ENCODE assay signal across 9 cellular contexts in the genomic region with DNA sequence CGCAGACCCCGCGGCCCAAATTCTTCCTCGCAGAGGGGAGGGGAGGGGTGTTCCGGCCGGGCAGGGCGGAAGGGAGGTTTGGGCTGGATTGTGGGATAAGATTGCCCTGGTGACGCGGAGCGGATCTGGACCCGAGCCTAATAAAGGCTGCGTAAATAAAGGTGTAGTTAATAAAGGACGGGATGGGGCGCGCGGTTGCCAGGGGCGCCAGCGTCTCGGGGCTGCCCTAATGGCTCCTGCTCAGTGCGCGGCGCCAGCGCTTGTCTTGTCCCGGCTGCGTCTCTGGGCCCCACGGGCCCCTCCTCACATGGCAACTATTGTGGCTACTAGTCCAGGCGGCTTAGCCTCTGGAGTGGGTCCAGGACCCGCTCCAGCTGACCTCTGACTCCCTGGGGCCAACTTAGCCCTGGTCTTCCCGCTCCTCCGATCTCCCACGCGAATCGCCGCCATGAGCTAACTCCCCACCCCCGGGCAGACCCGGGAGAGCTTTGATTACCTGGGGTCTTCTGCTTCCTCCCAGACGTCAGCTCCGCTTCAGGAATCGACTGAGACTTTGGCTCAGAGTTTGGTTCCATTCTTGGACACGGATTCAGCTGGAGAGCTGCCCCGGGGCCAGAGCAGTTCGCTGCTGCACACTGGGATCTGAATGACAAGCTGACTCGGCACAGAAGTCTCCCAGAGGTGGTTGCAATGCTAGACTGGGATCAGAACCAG. TPM values are rescaled to one million over a fixed set of nuclear protein-coding genes. Genes with fewer than 3 reads are reported as not detected.
DNase-seq lines count a peak whose midpoint lies in the region; ATAC-seq, FAIRE-seq and TF ChIP-seq lines count a peak whose summit lies in the region.
"Had no signal": no experiment of that assay in that cellular context is flagged by ENCODE, and none has a peak within 500 bp of the region (broad histone marks: within the 10 kb centered on the region; RNA-seq: fewer than 3 reads in every experiment).

No MANE protein-coding gene starts in this region.

- TF ChIP-seq CTCF in ascending aorta (IDR thresholded peaks at IDR 0.05), result no peak
- TF ChIP-seq CTCF in HepG2 (CRISPR knock-in tag; IDR thresholded peaks at IDR 0.05), result no peak
- no peak for TF ChIP-seq CTCF in tibial nerve (IDR thresholded peaks at IDR 0.05)

- no peaks in the 10 kb centered on the region for H3K79me2 ChIP-seq in HepG2 (ENCODE audit: insufficient read depth, low read length)

- intact Hi-C loops in ascending aorta (cut with DNase I), result loop anchor here (2.0 to 5.0 kb wide), 3 partner anchors 39 to 233 kb away; a partner anchor contains a TSS
- intact Hi-C loops in HepG2 (cut with micrococcal nuclease; ENCODE audit: unreplicated experiment), result loop anchor here (2.0 to 10.0 kb wide), 3 partner anchors 113 to 749 kb away; no protein-coding TSS in a partner anchor

- peak overlapping the region; percentile 70 for H3K4me3 Mint-ChIP-seq in activated T-cell treated with anti-CD3 and anti-CD28 coated beads, Interleukin-2, amount 50 U/mL, for 4 hours

- no peaks in the 10 kb centered on the region for H4K20me1 ChIP-seq in HepG2 (ENCODE audit: insufficient read depth, low read length)

- no peak for TF ChIP-seq RAD21 in HepG2 (CRISPR knock-in tag; IDR thresholded peaks at IDR 0.05)

- H3K36me3 Mint-ChIP-seq in activated T-cell treated with anti-CD3 and anti-CD28 coated beads, Interleukin-2, amount 50 U/mL, for 4 hours (ENCODE audit: insufficient read depth), result no peaks in the 10 kb centered on the region

- TF ChIP-seq EP300 in HepG2 (IDR thresholded peaks at IDR 0.05; ENCODE audit: low read depth in 2 of 2, low read length in 2 of 2) (no peak), HepG2 (CRISPR knock-in tag; IDR thresholded peaks at IDR 0.05; ENCODE audit: borderline replicate concordance) (no peak), tibial nerve (IDR thresholded peaks at IDR 0.05) (no peak)

- BruUV-seq in HepG2 (replicated peaks; lab: Mats Ljungman, UMichigan), result no TSS peak

- H3K9ac ChIP-seq in HepG2 (ENCODE audit: insufficient read depth, low read depth, low read length), result no peak overlapping the region

- WGBS in HepG2 (ENCODE audit: low lambda C conversion rate), result 64% methylated on average over 32 of the region's 43 CpGs
- 1 to 7% methylated on average over 29 to 39 of the region's 43 CpGs for WGBS in tibial nerve, 2 donors

- no peak for FAIRE-seq in HepG2 (lab: Jason Lieb, UNC)

- peaks cover 5% of the 10 kb centered on the region for H3K4me1 Mint-ChIP-seq in activated T-cell treated with anti-CD3 and anti-CD28 coated beads, Interleukin-2, amount 50 U/mL, for 4 hours (ENCODE audit: low read depth)

- H3K27me3 Mint-ChIP-seq in activated T-cell treated with anti-CD3 and anti-CD28 coated beads, Interleukin-2, amount 50 U/mL, for 4 hours (ENCODE audit: low read depth), result peaks cover 37% of the 10 kb centered on the region

- no peaks in the 10 kb centered on the region for H3K27me3 ChIP-seq in ascending aorta
- H3K27me3 ChIP-seq in HepG2 (ENCODE audit: control insufficient read depth in 1 of 2, insufficient read depth in 2 of 2, low read length in 2 of 2), result peaks cover 0 to 18% of the 10 kb centered on the region in 2 experiments; a peak in 3 of 5 replicates
- no peaks in the 10 kb centered on the region for H3K27me3 ChIP-seq in tibial nerve

- H3K36me3 ChIP-seq in ascending aorta (no peaks in the 10 kb centered on the region), HepG2 (replicated peaks in 1 of 2; ENCODE audit: control insufficient read depth in 1 of 2, insufficient read depth in 2 of 2, low read length in 2 of 2) (no peaks in the 10 kb centered on the region), tibial nerve (no peaks in the 10 kb centered on the region)

- H3K4me1 ChIP-seq in ascending aorta, result peaks cover 0 to 10% of the 10 kb centered on the region in 2 donors
- no peaks in the 10 kb centered on the region for H3K4me1 ChIP-seq in HepG2 (ENCODE audit: insufficient read depth, low read length)
- H3K4me1 ChIP-seq in tibial nerve, result peaks cover 0 to 8% (median 0%) of the 10 kb centered on the region in 4 donors

- CTCF ChIA-PET in HepG2 (lab: Yijun Ruan, JAX; ENCODE audit: low intra/inter-chr PET ratio, low total read pairs), result no interaction called here

- H2AFZ ChIP-seq in HepG2 (ENCODE audit: low read length), result no peak overlapping the region

- no peak for TF ChIP-seq POLR2A in HepG2 (IDR thresholded peaks at IDR 0.05; ENCODE audit: insufficient read depth in 1 of 2, low read depth in 2 of 2, low read length in 2 of 2)
- TF ChIP-seq POLR2A in tibial nerve (IDR thresholded peaks at IDR 0.05), result no peak

- peaks cover 6% of the 10 kb centered on the region for H3K9me3 Mint-ChIP-seq in activated T-cell treated with anti-CD3 and anti-CD28 coated beads, Interleukin-2, amount 50 U/mL, for 4 hours

- in situ Hi-C loops in HepG2 (cut with HindIII; ENCODE audit: extremely low pct_ligation_motif_present, low pct_unique_long_range_greater_than_20kb), result loop anchor here (5.0 kb wide), 1 partner anchor 167 kb away; no protein-coding TSS in a partner anchor

- no peak for DNase-seq in activated T-cell treated with anti-CD3 and anti-CD28 coated beads, Interleukin-2, amount 50 U/mL, for 4 hours
- DNase-seq in activated T-cell treated with anti-CD3 and anti-CD28 coated beads, Interleukin-2, amount 50 U/mL, for 1 hour, result no peak
- peak in 1 of 2 donors; percentile 65 for DNase-seq in ascending aorta (ENCODE audit: low spot score in 2 of 2)
- DNase-seq in HepG2 (ENCODE audit: low spot score), result no peak
- no peak for DNase-seq in tibial nerve (ENCODE audit: low spot score in 2 of 2)
- no peak for DNase-seq in NCI-H345 treated with DMSO at 0.1 percent for 48 hours (lab: John Stamatoyannopoulos, UW; ENCODE audit: unreplicated experiment)
- DNase-seq in activated gamma-delta T cell (lab: John Stamatoyannopoulos, UW), result no peak

- ATAC-seq in activated T-cell treated with anti-CD3 and anti-CD28 coated beads, Interleukin-2, amount 50 U/mL, for 4 hours, result no peak
- ATAC-seq in HepG2 (peak; percentile 42), GM18498 (IDR thresholded peaks at IDR 0.05; ENCODE audit: unreplicated experiment) (no peak)

- H3K4me3 ChIP-seq in ascending aorta (peak overlapping the region; percentile 60 to 76), HepG2 (replicated peaks in 1 of 3; ENCODE audit: insufficient read depth in 1 of 3, low read depth in 2 of 3, low read length in 3 of 3) (no peak overlapping the region), tibial nerve (peak overlapping the region; percentile 28 to 63 (median 56))
- H3K4me3 ChIP-seq: SK-N-MC had no signal

- POLR2A ChIA-PET in HepG2 (lab: Yijun Ruan, JAX), result no interaction called here

- H3K27ac ChIP-seq in ascending aorta, result peak overlapping the region; percentile 77 to 85
- no peak overlapping the region for H3K27ac ChIP-seq in HepG2 (ENCODE audit: extremely low read length, insufficient read depth, low read length)
- peak overlapping the region in 3 of 4 donors; percentile 11 to 54 (median 29) for H3K27ac ChIP-seq in tibial nerve
- H3K27ac ChIP-seq: SK-N-MC had no signal

- no peaks in the 10 kb centered on the region for H3K9me3 ChIP-seq in ascending aorta
- H3K9me3 ChIP-seq in HepG2 (ENCODE audit: low read length), result peaks cover 6% of the 10 kb centered on the region
- peaks cover 0 to 4% (median 0%) of the 10 kb centered on the region in 4 donors for H3K9me3 ChIP-seq in tibial nerve

- no peak overlapping the region for H3K4me2 ChIP-seq in HepG2 (ENCODE audit: low read depth, low read length)

RNA-seq across cellular contexts. Expression of a gene that starts 36.5 kb away (rescaled TPM):
- not detected for total RNA-seq in activated T-cell treated with anti-CD3 and anti-CD28 coated beads, Interleukin-2, amount 50 U/mL, for 4 hours
- total RNA-seq in ascending aorta, result not detected
- total RNA-seq in HepG2 (2016; rRNA removed; fragmentation: Illumina TruSeq; extraction: Trizol), result 0.46 and 1.1 TPM in 2 replicates
- 0.30 and 0.62 TPM in 2 replicates for total RNA-seq in HepG2 (2016; cell fraction: cytosol; rRNA removed; fragmentation: Illumina TruSeq; extraction: Trizol; ENCODE audit: low read depth)
- total RNA-seq in HepG2 (2016; cell fraction: insoluble cytoplasmic fraction; rRNA removed; fragmentation: Illumina TruSeq; extraction: Trizol), result 0.46 and 0.58 TPM in 2 replicates
- 0.40 and 0.45 TPM in 2 replicates for total RNA-seq in HepG2 (2016; cell fraction: membrane; rRNA removed; fragmentation: Illumina TruSeq; extraction: Trizol)
- total RNA-seq in HepG2 (2016; cell fraction: nucleus; rRNA removed; fragmentation: Illumina TruSeq; extraction: Trizol), result 0.43 TPM in 1 of 2 replicates, not detected in the other
- polyA plus RNA-seq in HepG2 (2011; rRNA removed), result not detected in 2 replicates
- 0.04 TPM in 1 of 2 replicates, not detected in the other for polyA plus RNA-seq in HepG2 (2011; cell fraction: cytosol; rRNA removed)
- not detected in 2 replicates for polyA plus RNA-seq in HepG2 (2011; cell fraction: nucleus; rRNA removed)
- not detected in 2 replicates for polyA plus RNA-seq in HepG2 (2012)
- polyA plus RNA-seq in HepG2 (2016; cell fraction: cytosol; fragmentation: Illumina TruSeq; extraction: Trizol; ENCODE audit: low read depth), result 0.09 TPM in 1 of 2 replicates, not detected in the other
- polyA plus RNA-seq in HepG2 (2016; cell fraction: insoluble cytoplasmic fraction; fragmentation: Illumina TruSeq; extraction: Trizol; ENCODE audit: low read depth), result 0.20 TPM in 1 of 2 replicates, not detected in the other
- 0.14 TPM in 1 of 2 replicates, not detected in the other for polyA plus RNA-seq in HepG2 (2016; cell fraction: membrane; fragmentation: Illumina TruSeq; extraction: Trizol; ENCODE audit: low read depth)
- 0.38 and 0.77 TPM in 2 replicates for polyA plus RNA-seq in HepG2 (2016; cell fraction: nucleus; fragmentation: Illumina TruSeq; extraction: Trizol; ENCODE audit: insufficient read depth, low read depth)
- not detected in 2 replicates for polyA minus RNA-seq in HepG2 (2011; rRNA and poly(A)+ RNA removed; ENCODE audit: low replicate concordance)
- not detected in 2 replicates for polyA minus RNA-seq in HepG2 (2011; cell fraction: cytosol; rRNA and poly(A)+ RNA removed)
- polyA minus RNA-seq in HepG2 (2011; cell fraction: nucleus; rRNA and poly(A)+ RNA removed), result not detected in 2 replicates
- total RNA-seq in tibial nerve, result not detected

RNA-seq across cellular contexts. Expression of a gene that starts 39.8 kb away (rescaled TPM):
- total RNA-seq in activated T-cell treated with anti-CD3 and anti-CD28 coated beads, Interleukin-2, amount 50 U/mL, for 4 hours, result 1 to 10 TPM in 2 of 3 donors, under 1 TPM in 1; 0.84 to 2.4 (median 1.3) TPM
- 0.32 TPM for total RNA-seq in ascending aorta
- total RNA-seq in HepG2 (2016; rRNA removed; fragmentation: Illumina TruSeq; extraction: Trizol), result 3.3 and 3.8 TPM in 2 replicates
- total RNA-seq in HepG2 (2016; cell fraction: cytosol; rRNA removed; fragmentation: Illumina TruSeq; extraction: Trizol; ENCODE audit: low read depth), result 10.3 and 13.5 TPM in 2 replicates
- total RNA-seq in HepG2 (2016; cell fraction: insoluble cytoplasmic fraction; rRNA removed; fragmentation: Illumina TruSeq; extraction: Trizol), result 3.9 and 4.3 TPM in 2 replicates
- total RNA-seq in HepG2 (2016; cell fraction: membrane; rRNA removed; fragmentation: Illumina TruSeq; extraction: Trizol), result 6.0 and 6.3 TPM in 2 replicates
- total RNA-seq in HepG2 (2016; cell fraction: nucleus; rRNA removed; fragmentation: Illumina TruSeq; extraction: Trizol), result 5.8 and 6.8 TPM in 2 replicates
- polyA plus RNA-seq in HepG2 (2011; rRNA removed), result 1.7 and 1.9 TPM in 2 replicates
- 0.46 and 1.1 TPM in 2 replicates for polyA plus RNA-seq in HepG2 (2011; cell fraction: cytosol; rRNA removed)
- polyA plus RNA-seq in HepG2 (2011; cell fraction: nucleus; rRNA removed), result 0.99 and 1.1 TPM in 2 replicates
- 2.0 and 3.5 TPM in 2 replicates for polyA plus RNA-seq in HepG2 (2012)
- polyA plus RNA-seq in HepG2 (2016; cell fraction: cytosol; fragmentation: Illumina TruSeq; extraction: Trizol; ENCODE audit: low read depth), result 0.20 and 0.28 TPM in 2 replicates
- 6.0 and 6.7 TPM in 2 replicates for polyA plus RNA-seq in HepG2 (2016; cell fraction: insoluble cytoplasmic fraction; fragmentation: Illumina TruSeq; extraction: Trizol; ENCODE audit: low read depth)
- polyA plus RNA-seq in HepG2 (2016; cell fraction: membrane; fragmentation: Illumina TruSeq; extraction: Trizol; ENCODE audit: low read depth), result 2.4 and 2.6 TPM in 2 replicates
- 7.6 and 8.3 TPM in 2 replicates for polyA plus RNA-seq in HepG2 (2016; cell fraction: nucleus; fragmentation: Illumina TruSeq; extraction: Trizol; ENCODE audit: insufficient read depth, low read depth)
- polyA minus RNA-seq in HepG2 (2011; rRNA and poly(A)+ RNA removed; ENCODE audit: low replicate concordance), result 0.70 and 1.8 TPM in 2 replicates
- polyA minus RNA-seq in HepG2 (2011; cell fraction: cytosol; rRNA and poly(A)+ RNA removed), result 1.6 and 3.3 TPM in 2 replicates
- polyA minus RNA-seq in HepG2 (2011; cell fraction: nucleus; rRNA and poly(A)+ RNA removed), result 2.8 and 4.8 TPM in 2 replicates
- 1 to 10 TPM in 3 of 4 donors, under 1 TPM in 1; 0.98 to 2.1 (median 1.5) TPM for total RNA-seq in tibial nerve

Comparison
In these comparisons a context has a peak if more than half of its experiments do, and no peak if none do; other contexts are left out.
1. H3K4me3 ChIP-seq: peak in ascending aorta (2 of 2) and tibial nerve (4 of 4); none in HepG2 (0 of 3).